In the genomic region with DNA sequence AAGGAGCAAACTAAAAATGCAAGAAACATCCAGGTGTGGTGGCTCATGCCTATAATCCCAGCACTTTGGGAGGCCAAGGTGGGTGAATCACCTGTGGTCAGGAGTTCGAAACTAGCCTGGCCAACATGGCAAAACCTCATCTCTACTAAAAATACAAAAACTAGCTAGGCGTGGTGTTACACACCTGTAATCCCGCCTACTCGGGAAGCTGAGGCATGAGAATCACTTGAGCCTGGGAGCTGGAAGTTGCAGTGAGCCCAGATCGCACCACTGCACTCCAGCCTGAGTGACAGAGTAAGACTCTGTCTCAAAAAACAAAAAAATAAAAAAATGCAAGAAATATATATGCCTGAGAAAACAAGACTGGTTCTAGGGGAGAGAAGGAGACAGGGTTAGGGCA, we compare ENCODE assay signal across 20 cellular contexts. TPM values are rescaled to one million over a fixed set of nuclear protein-coding genes. Genes with fewer than 3 reads are reported as not detected.
"Had no signal": no experiment of that assay in that cellular context is flagged by ENCODE, and none has a peak within 500 bp of the region (broad histone marks: within the 10 kb centered on the region; RNA-seq: fewer than 3 reads in every experiment).

No MANE protein-coding gene starts in this region.

RNA-seq across cellular contexts. Expression of a gene that starts 3.8 kb away (rescaled TPM):
- total RNA-seq: dermis blood vessel endothelial cell, endothelial cell of umbilical vein, epithelial cell of proximal tubule, esophagus muscularis mucosa, heart right ventricle, kidney epithelial cell, left cardiac atrium, left lung, lower leg skin, lung microvascular endothelial cell, mesenteric fat pad, myocyte, natural killer cell, osteocyte, sciatic nerve, smooth muscle cell, thoracic aorta, tibial nerve, upper lobe of left lung had no signal
- polyA plus RNA-seq: endothelial cell of umbilical vein, heart right ventricle, neural cell, smooth muscle cell had no signal
